Comparison of ENCODE assay signal across 23 cellular contexts in genomic region chr1:243884603-243885002, GRCh38.
"Had no signal": no experiment of that assay in that cellular context is flagged by ENCODE, and none has a peak within 500 bp of the region (broad histone marks: within the 10 kb centered on the region; RNA-seq: fewer than 3 reads in every experiment).

No MANE protein-coding gene starts in this region.

- H3K9me3 ChIP-seq: colonic mucosa, esophagus muscularis mucosa, esophagus squamous epithelium, gastrocnemius medialis, gastroesophageal sphincter, heart left ventricle, heart right ventricle had no signal

- ATAC-seq: effector memory CD8-positive, alpha-beta T cell; esophagus mucosa; foreskin keratinocyte; gastrocnemius medialis; gastroesophageal sphincter; heart left ventricle; heart right ventricle had no signal

- H3K4me1 ChIP-seq: colonic mucosa, esophagus muscularis mucosa, esophagus squamous epithelium, foreskin keratinocyte, gastrocnemius medialis, gastroesophageal sphincter, heart left ventricle, heart right ventricle had no signal

- H3K27ac ChIP-seq: colonic mucosa, coronary artery, dorsolateral prefrontal cortex, epithelial cell of prostate, esophagus muscularis mucosa, esophagus squamous epithelium, foreskin keratinocyte, gastrocnemius medialis, gastroesophageal sphincter, heart left ventricle, heart right ventricle had no signal

- H3K4me3 ChIP-seq: colonic mucosa, coronary artery, dorsolateral prefrontal cortex, esophagus muscularis mucosa, esophagus squamous epithelium, gastrocnemius medialis, gastroesophageal sphincter, heart left ventricle, heart right ventricle had no signal

- DNase-seq: colonic mucosa; cortex of kidney; dermis blood vessel endothelial cell; dorsolateral prefrontal cortex; effector CD4-positive, alpha-beta T cell; effector CD8-positive, alpha-beta T cell; effector memory CD4-positive, alpha-beta T cell; effector memory CD8-positive, alpha-beta T cell; endodermal cell; erythroblast; esophagus squamous epithelium; foreskin fibroblast; foreskin keratinocyte; foreskin melanocyte; gastrocnemius medialis; glutamatergic neuron; heart left ventricle; heart right ventricle had no signal

- H3K36me3 ChIP-seq: colonic mucosa, esophagus muscularis mucosa, esophagus squamous epithelium, gastrocnemius medialis, gastroesophageal sphincter, heart left ventricle, heart right ventricle had no signal
